In the genomic region with DNA sequence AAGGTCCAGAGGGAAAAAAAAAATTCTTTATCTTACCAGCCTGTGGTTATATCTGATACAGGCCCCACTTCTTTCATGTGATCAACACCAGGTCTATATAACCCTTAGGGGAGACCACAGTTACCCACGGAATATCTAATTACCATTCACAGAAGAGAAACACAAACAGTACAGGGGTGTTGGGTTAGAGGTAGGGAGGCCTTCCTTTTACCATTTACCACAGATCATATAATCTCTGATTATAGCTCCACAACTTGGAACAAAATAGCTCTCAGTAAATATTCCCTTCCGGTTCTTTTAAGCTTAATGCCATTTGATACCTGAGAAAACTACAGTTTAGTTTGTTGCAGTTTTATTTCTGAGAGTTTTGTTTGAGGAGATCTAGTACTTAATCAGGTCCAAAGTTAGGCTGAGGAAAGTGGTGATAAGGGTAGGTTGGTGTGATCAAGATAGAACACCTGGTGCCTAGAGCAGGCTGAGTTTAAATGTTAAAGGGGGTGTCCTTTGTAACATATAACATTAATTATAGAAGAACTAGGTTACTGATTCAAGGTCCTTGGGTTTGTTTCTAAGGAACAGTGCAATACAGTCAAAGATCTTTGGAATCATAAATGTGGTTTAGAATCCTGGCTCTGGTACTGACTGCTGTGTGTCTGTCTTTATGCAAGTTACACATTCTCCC, we compare ENCODE assay signal across 1 cellular context.
TF ChIP-seq lines count a peak whose summit lies in the region.

No MANE protein-coding gene starts in this region.

TF ChIP-seq in IMR-90, 13 proteins besides CTCF, POLR2A, EP300 and RAD21 (continued from another document):
- TF ChIP-seq, protein P1, sequence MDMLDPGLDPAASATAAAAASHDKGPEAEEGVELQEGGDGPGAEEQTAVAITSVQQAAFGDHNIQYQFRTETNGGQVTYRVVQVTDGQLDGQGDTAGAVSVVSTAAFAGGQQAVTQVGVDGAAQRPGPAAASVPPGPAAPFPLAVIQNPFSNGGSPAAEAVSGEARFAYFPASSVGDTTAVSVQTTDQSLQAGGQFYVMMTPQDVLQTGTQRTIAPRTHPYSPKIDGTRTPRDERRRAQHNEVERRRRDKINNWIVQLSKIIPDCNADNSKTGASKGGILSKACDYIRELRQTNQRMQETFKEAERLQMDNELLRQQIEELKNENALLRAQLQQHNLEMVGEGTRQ (IDR thresholded peaks at IDR 0.05; ENCODE audit: low read depth, low read length), result no peak
- TF ChIP-seq MAZ (IDR thresholded peaks at IDR 0.05; ENCODE audit: borderline replicate concordance, low read depth, low read length), result no peak
- no peak for TF ChIP-seq RCOR1 (IDR thresholded peaks at IDR 0.05; ENCODE audit: insufficient replicate concordance, low read length)
- no peak for TF ChIP-seq RFX5 (IDR thresholded peaks at IDR 0.05; ENCODE audit: low read depth, low read length)
- no peak for TF ChIP-seq CHD1 (IDR thresholded peaks at IDR 0.05; ENCODE audit: low read depth, low read length)
- no peak for TF ChIP-seq BHLHE40 (IDR thresholded peaks at IDR 0.05; ENCODE audit: low read depth, low read length)
